ENCODE assay signal across 11 cellular contexts in genomic region chr7:101804087-101804631, GRCh38. TPM values are rescaled to one million over a fixed set of nuclear protein-coding genes. Genes with fewer than 3 reads are reported as not detected.
DNase-seq lines count a peak whose midpoint lies in the region; ATAC-seq, FAIRE-seq and TF ChIP-seq lines count a peak whose summit lies in the region.
"Had no signal": no experiment of that assay in that cellular context is flagged by ENCODE, and none has a peak within 500 bp of the region (broad histone marks: within the 10 kb centered on the region; RNA-seq: fewer than 3 reads in every experiment).

No MANE protein-coding gene starts in this region.

- no peak overlapping the region for H4K91ac ChIP-seq in H9 (ENCODE audit: insufficient read length, low read depth, low read length)
- H4K91ac ChIP-seq in trophoblast cell (ENCODE audit: low read depth, low read length), result no peak overlapping the region

- no peaks in the 10 kb centered on the region for H3K36me3 Mint-ChIP-seq in CD8-positive, alpha-beta T cell
- H3K36me3 Mint-ChIP-seq in H9 (ENCODE audit: insufficient read depth in 1 of 3, low read depth in 3 of 3), result no peaks in the 10 kb centered on the region
- H3K36me3 Mint-ChIP-seq in activated T-helper 17 cell treated with anti-CD3 and anti-CD28 coated beads, Interleukin-2, amount 50 U/mL, for 72 hours (ENCODE audit: low read depth), result no peaks in the 10 kb centered on the region

- H4K12ac ChIP-seq in trophoblast cell (ENCODE audit: low read depth, low read length), result no peak overlapping the region

- no peak overlapping the region for H2BK15ac ChIP-seq in H9 (ENCODE audit: low read depth, low read length)

- peak in 5 of 7 experiments; percentile 7 to 70 (median 17) for DNase-seq in CD8-positive, alpha-beta T cell
- DNase-seq in H9 (peak; percentile 80), lower lobe of right lung (no peak), trophoblast cell (no peak), SKM-1 (lab: John Stamatoyannopoulos, UW; ENCODE audit: unreplicated experiment) (no peak), LoVo (ENCODE audit: low spot score) (no peak), small intestine (no peak)
- DNase-seq: NCI-H510A had no signal

- no CpG with 5 or more reads among the region's 10 CpGs for WGBS in H9 (ENCODE audit: extremely low coverage, insufficient read length, low lambda C conversion rate)
- no CpG with 5 or more reads among the region's 10 CpGs for WGBS in trophoblast cell (ENCODE audit: extremely low coverage, insufficient coverage, insufficient read length)
- 6 to 7% (median 7%) methylated on average over 10 of the region's 10 CpGs for whole genome bisulfite sequencing in small intestine, 3 donors

- intact Hi-C loops in CD8-positive, alpha-beta T cell (cut with DNase I, micrococcal nuclease), result no loop called here
- intact Hi-C loops in lower lobe of right lung (cut with DNase I), result no loop called here

- POLR2A ChIA-PET in CD8-positive, alpha-beta T cell (lab: Charles Lee), result interaction anchor here (0.6 to 0.8 kb wide), 3 partner anchors 22 to 1196 kb away, joined by 3 to 4 read pairs (median 4); no protein-coding TSS in a partner anchor

- no peak for TF ChIP-seq CTCF in CD8-positive, alpha-beta T cell (IDR thresholded peaks at IDR 0.05)
- TF ChIP-seq CTCF in H9 (conservative IDR thresholded peaks at IDR 0.05) (no peak), lower lobe of right lung (IDR thresholded peaks at IDR 0.05) (no peak)

- peak overlapping the region; percentile 70 for H3K4me3 Mint-ChIP-seq in CD8-positive, alpha-beta T cell
- peak overlapping the region; percentile 14 to 65 for H3K4me3 Mint-ChIP-seq in H9
- H3K4me3 Mint-ChIP-seq in activated T-helper 17 cell treated with anti-CD3 and anti-CD28 coated beads, Interleukin-2, amount 50 U/mL, for 72 hours, result peak overlapping the region; percentile 12

- H2AK5ac ChIP-seq in H9 (ENCODE audit: insufficient read length, low read length), result no peak overlapping the region
- H2AK5ac ChIP-seq in trophoblast cell (ENCODE audit: low read length), result no peak overlapping the region

- no peak for FAIRE-seq in small intestine (lab: Jason Lieb, UNC)

- H2AFZ ChIP-seq in H9 (ENCODE audit: low read length), result no peak overlapping the region
- no peak overlapping the region for H2AFZ ChIP-seq in trophoblast cell (ENCODE audit: insufficient read depth, low read length, poor library complexity)

- no peak overlapping the region for H4K5ac ChIP-seq in H9 (ENCODE audit: insufficient read length, low read depth, low read length)

- H3K36me3 ChIP-seq in CD8-positive, alpha-beta T cell (ENCODE audit: insufficient read depth, low read length), result no peaks in the 10 kb centered on the region
- H3K36me3 ChIP-seq in lower lobe of right lung (no peaks in the 10 kb centered on the region), trophoblast cell (ENCODE audit: control insufficient read depth in 1 of 2, insufficient read depth in 2 of 2, low read length in 2 of 2) (no peaks in the 10 kb centered on the region), small intestine (ENCODE audit: control insufficient read depth in 2 of 2, insufficient read depth in 2 of 2, low read length in 2 of 2) (no peaks in the 10 kb centered on the region)

- no peak overlapping the region for H2BK5ac ChIP-seq in H9 (ENCODE audit: insufficient read length, low read length)
- no peak overlapping the region for H2BK5ac ChIP-seq in trophoblast cell (ENCODE audit: low read depth, low read length, poor library complexity)

- H4K8ac ChIP-seq in H9 (replicated peaks; ENCODE audit: insufficient read length, low read depth, low read length) (no peak overlapping the region), trophoblast cell (ENCODE audit: low read depth, low read length) (no peak overlapping the region)

- H3K79me2 ChIP-seq in H9 (ENCODE audit: insufficient read depth, low read length), result no peaks in the 10 kb centered on the region
- no peaks in the 10 kb centered on the region for H3K79me2 ChIP-seq in trophoblast cell (ENCODE audit: control insufficient read depth, insufficient read depth, low read length, poor library complexity)

- H3K9ac ChIP-seq in H9 (ENCODE audit: extremely low read depth, insufficient read length, low read length) (no peak overlapping the region), trophoblast cell (ENCODE audit: low read length) (no peak overlapping the region)

- no peak overlapping the region for H3K18ac ChIP-seq in H9 (ENCODE audit: insufficient read length, low read depth, low read length)
- H3K18ac ChIP-seq in trophoblast cell (ENCODE audit: low read length), result no peak overlapping the region

- H3K14ac ChIP-seq in H9 (ENCODE audit: insufficient read depth, low read length) (no peak overlapping the region), trophoblast cell (ENCODE audit: low read length) (no peak overlapping the region)

- H3K9me3 ChIP-seq in CD8-positive, alpha-beta T cell (ENCODE audit: low read length), result no peaks in the 10 kb centered on the region
- H3K9me3 ChIP-seq in H9 (ENCODE audit: control insufficient read depth, low read depth, low read length) (no peaks in the 10 kb centered on the region), lower lobe of right lung (no peaks in the 10 kb centered on the region), trophoblast cell (ENCODE audit: insufficient read depth, low read depth, low read length) (no peaks in the 10 kb centered on the region), small intestine (ENCODE audit: control insufficient read depth, low read depth) (no peaks in the 10 kb centered on the region)
- H3K9me3 ChIP-seq: Caco-2 had no signal

- H3K27me3 ChIP-seq in CD8-positive, alpha-beta T cell (ENCODE audit: insufficient read depth, low read length), result no peaks in the 10 kb centered on the region
- H3K27me3 ChIP-seq in H9 (ENCODE audit: insufficient read depth, low read length) (no peaks in the 10 kb centered on the region; the same call in 1 of the 2 replicates), lower lobe of right lung (ENCODE audit: low read depth) (peaks cover 15% of the 10 kb centered on the region), trophoblast cell (ENCODE audit: insufficient read depth, low read length) (no peaks in the 10 kb centered on the region), small intestine (ENCODE audit: control insufficient read depth in 2 of 2, insufficient read depth in 2 of 2, low read length in 2 of 2) (peaks cover 0 to 3% of the 10 kb centered on the region in 2 donors)

- H2BK12ac ChIP-seq in H9 (ENCODE audit: insufficient read length, low read depth, low read length), result no peak overlapping the region
- no peak overlapping the region for H2BK12ac ChIP-seq in trophoblast cell (ENCODE audit: low read length)

- no peak overlapping the region for H3T11ph ChIP-seq in H9 (ENCODE audit: low read length)

- H3K4me1 ChIP-seq in CD8-positive, alpha-beta T cell (ENCODE audit: insufficient read depth, low read length), result peaks cover 22% of the 10 kb centered on the region
- H3K4me1 ChIP-seq in H9 (ENCODE audit: insufficient read depth, low read length) (peaks cover 6% of the 10 kb centered on the region; the same call in 1 of the 2 replicates), lower lobe of right lung (peaks cover 13% of the 10 kb centered on the region), trophoblast cell (ENCODE audit: control insufficient read depth in 1 of 2, insufficient read depth in 2 of 2, low read length in 2 of 2) (no peaks in the 10 kb centered on the region), small intestine (ENCODE audit: control insufficient read depth in 2 of 2, insufficient read depth in 1 of 2, low read depth in 1 of 2, low read length in 1 of 2) (peaks cover 0 to 4% of the 10 kb centered on the region in 2 donors)
- H3K4me1 ChIP-seq: Caco-2 had no signal

- no peak overlapping the region for H3K27ac ChIP-seq in CD8-positive, alpha-beta T cell (ENCODE audit: low read depth, low read length)
- H3K27ac ChIP-seq in H9 (ENCODE audit: insufficient read length, low read depth, low read length) (no peak overlapping the region), lower lobe of right lung (no peak overlapping the region), trophoblast cell (ENCODE audit: low read depth, low read length) (no peak overlapping the region), small intestine (ENCODE audit: low read depth in 1 of 2, low read length in 1 of 2) (no peak overlapping the region)
- H3K27ac ChIP-seq: SK-N-MC had no signal

- no peak overlapping the region for H2BK20ac ChIP-seq in H9 (ENCODE audit: low read depth, low read length, poor library complexity, severe bottlenecking)

- H3K27me3 Mint-ChIP-seq in CD8-positive, alpha-beta T cell (ENCODE audit: low read depth), result no peaks in the 10 kb centered on the region
- H3K27me3 Mint-ChIP-seq in H9 (ENCODE audit: low read depth), result peaks cover 65% of the 10 kb centered on the region
- H3K27me3 Mint-ChIP-seq in activated T-helper 17 cell treated with anti-CD3 and anti-CD28 coated beads, Interleukin-2, amount 50 U/mL, for 72 hours, result peaks cover 19% of the 10 kb centered on the region

- CTCF ChIA-PET in CD8-positive, alpha-beta T cell (lab: Charles Lee), result interaction anchor here (0.7 to 2.4 kb wide), 9 partner anchors 8 to 115 kb away, joined by 3 to 8 read pairs (median 3); partner anchors contain the start of gene CUX1

- H3K56ac ChIP-seq in H9 (ENCODE audit: insufficient read length, low read depth, low read length), result no peak overlapping the region

- no peaks in the 10 kb centered on the region for H3K79me1 ChIP-seq in H9 (ENCODE audit: insufficient read depth, low read depth, low read length, poor library complexity, severe bottlenecking)
- no peaks in the 10 kb centered on the region for H3K79me1 ChIP-seq in trophoblast cell (ENCODE audit: low read length)

- ATAC-seq in CD8-positive, alpha-beta T cell, result peak; percentile 83
- ATAC-seq in activated T-helper 17 cell treated with anti-CD3 and anti-CD28 coated beads, Interleukin-2, amount 50 U/mL, for 72 hours (replicated peaks), result no peak
- peak; percentile 62 to 88 for ATAC-seq in lower lobe of right lung

- H3K4ac ChIP-seq in H9 (ENCODE audit: low read depth, low read length) (no peak overlapping the region), trophoblast cell (ENCODE audit: low read depth, low read length) (no peak overlapping the region)

- H3K9me3 Mint-ChIP-seq in CD8-positive, alpha-beta T cell, result no peaks in the 10 kb centered on the region
- no peaks in the 10 kb centered on the region; a peak in 1 of 5 replicates for H3K9me3 Mint-ChIP-seq in H9
- H3K9me3 Mint-ChIP-seq in activated T-helper 17 cell treated with anti-CD3 and anti-CD28 coated beads, Interleukin-2, amount 50 U/mL, for 72 hours, result no peaks in the 10 kb centered on the region

- H3K27ac Mint-ChIP-seq in CD8-positive, alpha-beta T cell, result peak overlapping the region; percentile 41
- 0 out of 7 replicates have a peak overlapping the region, but pooled peaks of 2 of the 3 experiments have one; percentile 14 to 17 for H3K27ac Mint-ChIP-seq in H9
- no peak overlapping the region for H3K27ac Mint-ChIP-seq in activated T-helper 17 cell treated with anti-CD3 and anti-CD28 coated beads, Interleukin-2, amount 50 U/mL, for 72 hours

- no peaks in the 10 kb centered on the region for H4K20me1 ChIP-seq in H9 (ENCODE audit: control insufficient read depth, insufficient read depth, insufficient read length)

- H3K4me3 ChIP-seq in CD8-positive, alpha-beta T cell (ENCODE audit: low read depth, low read length), result peak overlapping the region; percentile 20
- no peak overlapping the region for H3K4me3 ChIP-seq in lower lobe of right lung
- H3K4me3 ChIP-seq in trophoblast cell (ENCODE audit: low read depth, low read length), result no peak overlapping the region
- H3K4me3 ChIP-seq in small intestine (ENCODE audit: low read depth in 1 of 2, low read length in 2 of 2), result no peak overlapping the region
- H3K4me3 ChIP-seq: SK-N-MC had no signal

- H2BK120ac ChIP-seq in H9 (ENCODE audit: low read depth, low read length, poor library complexity, severe bottlenecking), result no peak overlapping the region
- no peak overlapping the region for H2BK120ac ChIP-seq in trophoblast cell (ENCODE audit: insufficient read depth, low read length, poor library complexity)

- H3K4me2 ChIP-seq in H9 (ENCODE audit: insufficient read depth, insufficient read length, low read length) (peak overlapping the region; percentile 67), trophoblast cell (ENCODE audit: low read length) (no peak overlapping the region)

- H3K23ac ChIP-seq in H9 (ENCODE audit: insufficient read length, low read depth, low read length) (no peak overlapping the region), trophoblast cell (ENCODE audit: low read length) (no peak overlapping the region)

- peaks cover 31% of the 10 kb centered on the region for H3K4me1 Mint-ChIP-seq in CD8-positive, alpha-beta T cell (ENCODE audit: low read depth)
- peaks cover 16 to 19% of the 10 kb centered on the region in 2 experiments for H3K4me1 Mint-ChIP-seq in H9
- no peaks in the 10 kb centered on the region for H3K4me1 Mint-ChIP-seq in activated T-helper 17 cell treated with anti-CD3 and anti-CD28 coated beads, Interleukin-2, amount 50 U/mL, for 72 hours

- peaks cover 2% of the 10 kb centered on the region for H3K23me2 ChIP-seq in H9 (ENCODE audit: insufficient read length, low read depth, low read length, poor library complexity, severe bottlenecking)

RNA-seq across cellular contexts. Expression of gene CUX1, which starts 13.3 kb away (rescaled TPM):
- 10 to 100 TPM; 40.3 to 41.0 TPM for total RNA-seq in CD8-positive, alpha-beta T cell
- 53.5 and 60.5 TPM in 2 replicates for total RNA-seq in H9 (2021)
- total RNA-seq in activated T-helper 17 cell treated with anti-CD3 and anti-CD28 coated beads, Interleukin-2, amount 50 U/mL, for 72 hours, result 10 to 100 TPM; 12.0 to 13.8 TPM
- 118 TPM for total RNA-seq in lower lobe of right lung
- 39.0 and 43.1 TPM in 2 replicates for polyA plus RNA-seq in trophoblast cell (2013)
- 10 to 100 TPM; 29.2 to 32.9 (median 31.8) TPM for polyA plus RNA-seq in small intestine

Comparison
In these comparisons a context has a peak if more than half of its experiments do, and no peak if none do; other contexts are left out.
1. DNase-seq: peak in CD8-positive, alpha-beta T cell (5 of 7) and H9 (single experiment); none in lower lobe of right lung (single experiment), trophoblast cell (0 of 2), SKM-1 (single experiment), LoVo (single experiment) and small intestine (single experiment).
2. H3K4me3 Mint-ChIP-seq: peak in every context shown above with its lines; median percentile 70 in CD8-positive, alpha-beta T cell; 40 in H9; 12 in activated T-helper 17 cell treated with anti-CD3 and anti-CD28 coated beads, Interleukin-2, amount 50 U/mL, for 72 hours.